Comparison of ENCODE assay signal across 26 cellular contexts in the genomic region with DNA sequence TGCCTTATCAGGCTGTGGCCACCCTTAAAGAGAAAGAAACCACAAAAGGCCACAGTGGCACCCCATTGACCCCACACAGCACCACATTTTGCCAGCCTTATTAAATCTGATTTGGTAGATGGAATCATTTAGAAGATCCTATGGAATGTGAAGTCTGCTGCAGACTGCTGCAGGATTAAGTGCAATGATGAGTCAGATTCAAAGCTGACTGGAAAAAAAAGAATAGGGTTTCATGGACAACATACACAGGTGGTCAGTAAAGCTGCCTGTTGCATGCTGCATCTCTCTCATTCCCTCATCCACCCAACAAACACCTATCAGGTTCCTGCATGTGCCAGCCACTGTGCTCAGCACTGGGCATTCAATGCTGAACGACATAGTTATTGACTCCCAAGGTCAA. TPM values are rescaled to one million over a fixed set of nuclear protein-coding genes. Genes with fewer than 3 reads are reported as not detected.
A peak's percentile ranks its signal among the peaks of the same experiment; 100 is the strongest.
DNase-seq lines count a peak whose midpoint lies in the region; ATAC-seq, FAIRE-seq and TF ChIP-seq lines count a peak whose summit lies in the region.
"Had no signal": no experiment of that assay in that cellular context is flagged by ENCODE, and none has a peak within 500 bp of the region (broad histone marks: within the 10 kb centered on the region; RNA-seq: fewer than 3 reads in every experiment).

No MANE protein-coding gene starts in this region.

- TF ChIP-seq CTCF in vagina (IDR thresholded peaks at IDR 0.05): no peak
- no peak for TF ChIP-seq CTCF in D721Med (IDR thresholded peaks at IDR 0.05; ENCODE audit: insufficient read depth, missing control alignments)

- no peak for DNase-seq in activated CD4-positive, alpha-beta T cell treated with anti-CD3 and anti-CD28 coated beads, Interleukin-2, amount 10 ng/mL, durations not matched to agents 24 days and 14 days
- no peak for DNase-seq in activated CD4-positive, alpha-beta T cell treated with anti-CD3 and anti-CD28 coated beads, Interleukin-2, amount 10 ng/mL, durations not matched to agents 7 days and 5 days
- DNase-seq in M059J (ENCODE audit: low read depth) (peak; percentile 64), fibroblast of gingiva (ENCODE audit: low read depth) (peak; percentile 27), vagina (ENCODE audit: extremely low spot score in 2 of 2) (no peak), HPDE6-E6E7 (ENCODE audit: extremely low spot score) (no peak), D721Med (ENCODE audit: insufficient read length, low spot score) (no peak)
- DNase-seq: activated CD4-positive, alpha-beta memory T cell treated with anti-CD3 and anti-CD28 coated beads for 36 hours; activated naive CD4-positive, alpha-beta T cell; CD8-positive, alpha-beta T cell; central memory CD4-positive, alpha-beta T cell; DMS79 treated with DMSO at 0.1 percent for 48 hours; effector CD4-positive, alpha-beta T cell; naive thymus-derived CD8-positive, alpha-beta T cell; NCI-H1417 treated with DMSO at 0.1 percent for 48 hours; NCI-H774; SHP77 treated with DMSO at 0.1 percent for 48 hours; stimulated activated CD4-positive, alpha-beta T cell treated with anti-CD3 and anti-CD28 coated beads, Interleukin-2, amount 100 ng/mL, for 24 hours; transverse colon; WERI-Rb-1 had no signal

- no peak for TF ChIP-seq POLR2A in vagina (IDR thresholded peaks at IDR 0.05)

- ATAC-seq in HG02852 (IDR thresholded peaks at IDR 0.05; ENCODE audit: unreplicated experiment): no peak
- ATAC-seq: CD8-positive, alpha-beta T cell; GM23338; naive thymus-derived CD8-positive, alpha-beta T cell had no signal

- H3K27ac Mint-ChIP-seq in activated CD4-positive, alpha-beta T cell treated with anti-CD3 and anti-CD28 coated beads, Interleukin-2, amount 10 ng/mL, durations not matched to agents 24 days and 14 days: peak overlapping the region; percentile 69
- H3K27ac Mint-ChIP-seq in activated CD4-positive, alpha-beta T cell treated with anti-CD3 and anti-CD28 coated beads, Interleukin-2, amount 10 ng/mL, durations not matched to agents 7 days and 5 days: no peak overlapping the region
- H3K27ac Mint-ChIP-seq: activated CD4-positive, alpha-beta memory T cell treated with anti-CD3 and anti-CD28 coated beads for 36 hours; CD8-positive, alpha-beta T cell; GM23338; naive thymus-derived CD8-positive, alpha-beta T cell; stimulated activated naive CD8-positive, alpha-beta T cell treated with anti-CD3 and anti-CD28 coated beads, Interleukin-15, Interleukin-2, amounts not matched to agents 100 ng/mL and 50 ng/mL, for 24 hours; T-helper 1 cell treated with Interleukin-12 subunit alpha and Interleukin-12 subunit beta and Interleukin-4 antibody, amounts not matched to agents 30 μg/mL and 1 μg/mL, for 36 hours had no signal

- no peaks in the 10 kb centered on the region for H3K9me3 ChIP-seq in vagina
- H3K9me3 ChIP-seq: transverse colon had no signal

- H3K27me3 Mint-ChIP-seq in activated CD4-positive, alpha-beta T cell treated with anti-CD3 and anti-CD28 coated beads, Interleukin-2, amount 10 ng/mL, durations not matched to agents 24 days and 14 days: no peaks in the 10 kb centered on the region
- no peaks in the 10 kb centered on the region for H3K27me3 Mint-ChIP-seq in activated CD4-positive, alpha-beta T cell treated with anti-CD3 and anti-CD28 coated beads, Interleukin-2, amount 10 ng/mL, durations not matched to agents 7 days and 5 days
- H3K27me3 Mint-ChIP-seq: activated CD4-positive, alpha-beta memory T cell treated with anti-CD3 and anti-CD28 coated beads for 36 hours had no signal

- H3K9me3 Mint-ChIP-seq in activated CD4-positive, alpha-beta T cell treated with anti-CD3 and anti-CD28 coated beads, Interleukin-2, amount 10 ng/mL, durations not matched to agents 24 days and 14 days: no peaks in the 10 kb centered on the region
- peaks cover 3% of the 10 kb centered on the region for H3K9me3 Mint-ChIP-seq in activated CD4-positive, alpha-beta T cell treated with anti-CD3 and anti-CD28 coated beads, Interleukin-2, amount 10 ng/mL, durations not matched to agents 7 days and 5 days
- H3K9me3 Mint-ChIP-seq: activated CD4-positive, alpha-beta memory T cell treated with anti-CD3 and anti-CD28 coated beads for 36 hours; CD8-positive, alpha-beta T cell; GM23338; stimulated activated naive CD8-positive, alpha-beta T cell treated with anti-CD3 and anti-CD28 coated beads, Interleukin-15, Interleukin-2, amounts not matched to agents 100 ng/mL and 50 ng/mL, for 24 hours had no signal

- peak overlapping the region; percentile 25 for H3K27ac ChIP-seq in vagina
- H3K27ac ChIP-seq: 22Rv1, parathyroid adenoma, WERI-Rb-1 had no signal

- intact Hi-C loops in activated CD4-positive, alpha-beta T cell treated with anti-CD3 and anti-CD28 coated beads, Interleukin-2, amount 10 ng/mL, durations not matched to agents 24 days and 14 days (cut with micrococcal nuclease): no loop called here
- intact Hi-C loops in vagina (cut with DNase I): no loop called here

- peaks cover 28% of the 10 kb centered on the region for H3K4me1 Mint-ChIP-seq in activated CD4-positive, alpha-beta T cell treated with anti-CD3 and anti-CD28 coated beads, Interleukin-2, amount 10 ng/mL, durations not matched to agents 24 days and 14 days
- H3K4me1 Mint-ChIP-seq in activated CD4-positive, alpha-beta T cell treated with anti-CD3 and anti-CD28 coated beads, Interleukin-2, amount 10 ng/mL, durations not matched to agents 7 days and 5 days: peaks cover 42% of the 10 kb centered on the region

- peaks cover 5% of the 10 kb centered on the region for H3K4me1 ChIP-seq in vagina
- H3K4me1 ChIP-seq: transverse colon had no signal

- POLR2A ChIA-PET in activated CD4-positive, alpha-beta T cell treated with anti-CD3 and anti-CD28 coated beads, Interleukin-2, amount 10 ng/mL, durations not matched to agents 7 days and 5 days (lab: Charles Lee): no interaction called here

- H3K27me3 ChIP-seq in vagina: no peaks in the 10 kb centered on the region
- H3K27me3 ChIP-seq: transverse colon had no signal

- peaks cover 39% of the 10 kb centered on the region for H3K36me3 Mint-ChIP-seq in activated CD4-positive, alpha-beta T cell treated with anti-CD3 and anti-CD28 coated beads, Interleukin-2, amount 10 ng/mL, durations not matched to agents 24 days and 14 days (ENCODE audit: low read depth)
- peaks cover 21% of the 10 kb centered on the region for H3K36me3 Mint-ChIP-seq in activated CD4-positive, alpha-beta T cell treated with anti-CD3 and anti-CD28 coated beads, Interleukin-2, amount 10 ng/mL, durations not matched to agents 7 days and 5 days (ENCODE audit: low read depth)
- H3K36me3 Mint-ChIP-seq: CD8-positive, alpha-beta T cell had no signal

- FAIRE-seq in D721Med (lab: Jason Lieb, UNC): no peak

- no peak overlapping the region for H3K4me3 Mint-ChIP-seq in activated CD4-positive, alpha-beta T cell treated with anti-CD3 and anti-CD28 coated beads, Interleukin-2, amount 10 ng/mL, durations not matched to agents 24 days and 14 days
- H3K4me3 Mint-ChIP-seq in activated CD4-positive, alpha-beta T cell treated with anti-CD3 and anti-CD28 coated beads, Interleukin-2, amount 10 ng/mL, durations not matched to agents 7 days and 5 days: no peak overlapping the region
- H3K4me3 Mint-ChIP-seq: activated CD4-positive, alpha-beta memory T cell treated with anti-CD3 and anti-CD28 coated beads for 36 hours; CD8-positive, alpha-beta T cell; GM23338; naive thymus-derived CD8-positive, alpha-beta T cell; stimulated activated naive CD8-positive, alpha-beta T cell treated with anti-CD3 and anti-CD28 coated beads, Interleukin-15, Interleukin-2, amounts not matched to agents 100 ng/mL and 50 ng/mL, for 24 hours; T-helper 1 cell treated with Interleukin-12 subunit alpha and Interleukin-12 subunit beta and Interleukin-4 antibody, amounts not matched to agents 30 μg/mL and 1 μg/mL, for 36 hours had no signal

- H3K36me3 ChIP-seq in vagina: no peaks in the 10 kb centered on the region
- H3K36me3 ChIP-seq: transverse colon, WERI-Rb-1 had no signal

- CTCF ChIA-PET in activated CD4-positive, alpha-beta T cell treated with anti-CD3 and anti-CD28 coated beads, Interleukin-2, amount 10 ng/mL, durations not matched to agents 7 days and 5 days (lab: Charles Lee): interaction anchor here (1.4 kb wide), 1 partner anchor 44 kb away, joined by 3 read pairs; no protein-coding TSS in a partner anchor

- no peak overlapping the region for H3K4me3 ChIP-seq in vagina
- H3K4me3 ChIP-seq: GM23338, transverse colon had no signal

RNA-seq across cellular contexts. Expression of a gene that starts 56.6 kb away (rescaled TPM):
- 6.5 and 6.9 TPM in 2 replicates for total RNA-seq in activated CD4-positive, alpha-beta T cell treated with anti-CD3 and anti-CD28 coated beads, Interleukin-2, amount 10 ng/mL, durations not matched to agents 24 days and 14 days
- 1 to 10 TPM; 8.4 to 9.9 TPM for total RNA-seq in activated CD4-positive, alpha-beta T cell treated with anti-CD3 and anti-CD28 coated beads, Interleukin-2, amount 10 ng/mL, durations not matched to agents 7 days and 5 days
- total RNA-seq in M059J (2014; rRNA removed; shearing (Covaris generic)): 11.0 and 17.4 TPM in 2 replicates
- 20.6 TPM for total RNA-seq in vagina

Comparison
In these comparisons a context has a peak if more than half of its experiments do, and no peak if none do; other contexts are left out.
1. DNase-seq: peak in M059J (single experiment) and fibroblast of gingiva (single experiment); none in activated CD4-positive, alpha-beta T cell treated with anti-CD3 and anti-CD28 coated beads, Interleukin-2, amount 10 ng/mL, durations not matched to agents 24 days and 14 days (single experiment), activated CD4-positive, alpha-beta T cell treated with anti-CD3 and anti-CD28 coated beads, Interleukin-2, amount 10 ng/mL, durations not matched to agents 7 days and 5 days (single experiment), vagina (0 of 2), HPDE6-E6E7 (single experiment) and D721Med (single experiment).